Comparison of ENCODE assay signal across 20 cellular contexts in the genomic region with DNA sequence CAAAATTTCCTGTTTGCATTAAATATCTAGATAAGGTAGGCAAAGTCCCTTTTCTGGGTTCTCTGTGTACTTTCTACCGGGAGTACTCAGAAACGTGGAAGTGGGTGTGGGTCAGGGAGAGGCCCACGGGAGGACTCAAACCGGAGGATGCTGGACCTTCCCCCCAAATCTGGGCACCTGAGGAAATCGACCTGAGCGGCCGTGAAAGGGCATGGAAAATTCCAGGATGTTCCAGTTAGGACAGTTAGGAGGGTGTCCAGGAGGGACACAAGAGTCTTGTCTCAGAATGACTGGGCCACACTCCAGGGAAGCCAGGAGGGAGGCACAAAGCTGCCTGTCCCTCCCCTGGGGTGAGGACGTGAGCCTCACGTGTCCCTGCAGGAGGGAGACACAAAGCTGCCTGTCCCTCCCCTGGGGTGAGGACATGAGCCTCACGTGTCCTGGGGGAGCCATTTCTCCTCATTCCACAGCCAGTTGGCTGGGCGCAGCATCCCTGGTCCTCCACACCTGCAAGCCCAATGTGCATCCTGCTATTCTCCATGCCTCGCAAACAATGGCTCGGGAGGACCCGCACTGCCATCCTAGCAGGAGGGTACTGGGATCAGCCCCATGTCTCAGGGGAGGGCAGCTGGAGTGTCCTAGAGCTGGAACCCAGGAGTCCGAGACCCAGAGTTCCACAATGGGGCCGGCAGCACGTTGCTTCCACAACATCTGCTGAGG.
DNase-seq lines count a peak whose midpoint lies in the region; ATAC-seq and TF ChIP-seq lines count a peak whose summit lies in the region.
"Had no signal": no experiment of that assay in that cellular context is flagged by ENCODE, and none has a peak within 500 bp of the region (broad histone marks: within the 10 kb centered on the region; RNA-seq: fewer than 3 reads in every experiment).

No MANE protein-coding gene starts in this region.

- intact Hi-C loops in Right ventricle myocardium inferior (cut with DNase I) (no loop called here), Right ventricle myocardium superior (cut with DNase I) (no loop called here), upper lobe of right lung (cut with DNase I) (no loop called here), stomach (cut with DNase I; ENCODE audit: low total_unique reads) (no loop called here)

- WGBS in stomach, 5 donors = 47 to 63% (median 61%) methylated on average over 11 to 17 of the region's 17 CpGs

- ATAC-seq in Right ventricle myocardium inferior = no peak
- ATAC-seq in Right ventricle myocardium superior (ENCODE audit: poor library complexity) = no peak
- no peak for ATAC-seq in upper lobe of right lung
- ATAC-seq: GM23338, HCT116 had no signal

- H3K4me1 ChIP-seq in upper lobe of right lung (no peaks in the 10 kb centered on the region), stomach (no peaks in the 10 kb centered on the region)
- H3K4me1 ChIP-seq: BE2C had no signal

- no peaks in the 10 kb centered on the region for H3K36me3 ChIP-seq in upper lobe of right lung
- no peaks in the 10 kb centered on the region for H3K36me3 ChIP-seq in stomach
- H3K36me3 ChIP-seq: BE2C had no signal

- TF ChIP-seq EP300 in stomach (IDR thresholded peaks at IDR 0.05) = no peak

- H3K27ac ChIP-seq in coronary artery (no peak overlapping the region), upper lobe of right lung (no peak overlapping the region), stomach (no peak overlapping the region)

- TF ChIP-seq CTCF in coronary artery (IDR thresholded peaks at IDR 0.05) (no peak), upper lobe of right lung (IDR thresholded peaks at IDR 0.05) (no peak), stomach (IDR thresholded peaks at IDR 0.05) (no peak)

- DNase-seq in Right ventricle myocardium inferior (ENCODE audit: missing footprints) = peak; percentile 62
- no peak for DNase-seq in Right ventricle myocardium superior
- DNase-seq in coronary artery (ENCODE audit: low spot score) = peak; percentile 24
- DNase-seq in islet precursor cell = peak; percentile 51
- DNase-seq in upper lobe of right lung = peak; percentile 51
- no peak for DNase-seq in NCI-H1105 treated with DMSO at 0.1 percent for 48 hours (lab: John Stamatoyannopoulos, UW)
- DNase-seq in stomach = no peak
- DNase-seq: BE2C, DMS53, GDM1, KG1, NCI-H1105, NCI-H2081, NCI-H2171, NCI-H446, NCI-H526, OCI-M1, SHP77 had no signal

- H3K27me3 ChIP-seq in upper lobe of right lung = no peaks in the 10 kb centered on the region
- peaks cover 0 to 4% (median 0%) of the 10 kb centered on the region in 3 donors for H3K27me3 ChIP-seq in stomach
- H3K27me3 ChIP-seq: BE2C had no signal

- no peak overlapping the region for H3K4me3 ChIP-seq in coronary artery
- no peak overlapping the region for H3K4me3 ChIP-seq in upper lobe of right lung
- no peak overlapping the region for H3K4me3 ChIP-seq in stomach
- H3K4me3 ChIP-seq: GM23338 had no signal

- H3K9me3 ChIP-seq in upper lobe of right lung = peaks cover 5% of the 10 kb centered on the region
- H3K9me3 ChIP-seq in stomach = peaks cover 12 to 27% (median 24%) of the 10 kb centered on the region in 4 donors
- H3K9me3 ChIP-seq: BE2C had no signal

- no peak for TF ChIP-seq POLR2A in stomach (IDR thresholded peaks at IDR 0.05)

Comparison
In these comparisons a context has a peak if more than half of its experiments do, and no peak if none do; other contexts are left out.
1. DNase-seq: peak in Right ventricle myocardium inferior (single experiment), coronary artery (single experiment), islet precursor cell (single experiment) and upper lobe of right lung (single experiment); none in Right ventricle myocardium superior (single experiment), NCI-H1105 treated with DMSO at 0.1 percent for 48 hours (single experiment) and stomach (single experiment).